ENCODE assay signal across 11 cellular contexts in genomic region chr13:112756967-112757758, GRCh38.
DNase-seq lines count a peak whose midpoint lies in the region; ATAC-seq and TF ChIP-seq lines count a peak whose summit lies in the region.
"Had no signal": no experiment of that assay in that cellular context is flagged by ENCODE, and none has a peak within 500 bp of the region (broad histone marks: within the 10 kb centered on the region; RNA-seq: fewer than 3 reads in every experiment).

No MANE protein-coding gene starts in this region.

- H3K36me3 ChIP-seq in subcutaneous abdominal adipose tissue (ENCODE audit: control insufficient read depth in 5 of 5, insufficient read depth in 5 of 5, low read length in 5 of 5) (peaks cover 0 to 2% (median 0%) of the 10 kb centered on the region in 5 donors), mesendoderm (ENCODE audit: control insufficient read depth, insufficient read depth, low read length) (no peaks in the 10 kb centered on the region)
- H3K36me3 ChIP-seq: breast epithelium, transverse colon had no signal

- POLR2A ChIA-PET in WTC11 (lab: Charles Lee) = no interaction called here

- H3K23ac ChIP-seq in mesendoderm (ENCODE audit: low read length) = no peak overlapping the region

- H3K4me3 ChIP-seq in subcutaneous abdominal adipose tissue (ENCODE audit: low read depth in 1 of 5, low read length in 5 of 5) (no peak overlapping the region), mesendoderm (ENCODE audit: low read length) (no peak overlapping the region)
- H3K4me3 ChIP-seq: breast epithelium, transverse colon had no signal

- CTCF ChIA-PET in WTC11 (lab: Charles Lee) = no interaction called here

- no peaks in the 10 kb centered on the region for H3K36me3 Mint-ChIP-seq in WTC11

- H3K79me2 ChIP-seq in mesendoderm (ENCODE audit: control insufficient read depth, insufficient read depth, low read length) = no peaks in the 10 kb centered on the region

- no peak overlapping the region for H3K9ac ChIP-seq in subcutaneous abdominal adipose tissue (ENCODE audit: low read length in 5 of 5)
- no peak overlapping the region for H3K9ac ChIP-seq in mesendoderm (ENCODE audit: low read length)

- no peak overlapping the region for H3K56ac ChIP-seq in mesendoderm (ENCODE audit: low read length)

- peak overlapping the region; percentile 63 for H3K27ac ChIP-seq in subcutaneous abdominal adipose tissue (ENCODE audit: low read depth, low read length)
- H3K27ac ChIP-seq in mesendoderm (ENCODE audit: low read depth, low read length) = no peak overlapping the region
- H3K27ac ChIP-seq: transverse colon had no signal

- peaks cover 48% of the 10 kb centered on the region for H3K4me1 Mint-ChIP-seq in WTC11

- H4K5ac ChIP-seq in mesendoderm (ENCODE audit: low read length) = no peak overlapping the region

- H3K9me3 ChIP-seq in subcutaneous abdominal adipose tissue (ENCODE audit: control insufficient read depth in 5 of 5, low read length in 5 of 5) = no peaks in the 10 kb centered on the region
- H3K9me3 ChIP-seq: breast epithelium, transverse colon had no signal

- no peak for ATAC-seq in WTC11
- peak; percentile 47 for ATAC-seq in left colon

- no peak overlapping the region for H2BK15ac ChIP-seq in mesendoderm (replicated peaks; ENCODE audit: low read depth)

- H3K27me3 ChIP-seq in subcutaneous abdominal adipose tissue (ENCODE audit: control insufficient read depth in 5 of 5, insufficient read depth in 4 of 5, low read length in 5 of 5) (peaks cover 0 to 3% (median 0%) of the 10 kb centered on the region in 5 donors), mesendoderm (ENCODE audit: insufficient read depth, low read length, poor library complexity) (no peaks in the 10 kb centered on the region)
- H3K27me3 ChIP-seq: breast epithelium, transverse colon had no signal

- DNase-seq in NCI-H1092 treated with DMSO at 0.1 percent for 48 hours (lab: John Stamatoyannopoulos, UW) = peak; percentile 92
- DNase-seq in WTC11 (ENCODE audit: low spot score) = no peak
- no peak for DNase-seq in left colon
- no peak for DNase-seq in mesendoderm
- no peak for DNase-seq in activated CD4-positive, alpha-beta T cell treated with anti-CD3 and anti-CD28 coated beads, Interleukin-2, amount 50 U/mL, for 4 hours
- no peak for DNase-seq in central memory CD4-positive, alpha-beta T cell
- DNase-seq: activated T-cell treated with anti-CD3 and anti-CD28 coated beads for 4 hours, Calu3, transverse colon had no signal

- H2BK5ac ChIP-seq in mesendoderm (ENCODE audit: low read length) = no peak overlapping the region

- H3K4me2 ChIP-seq in mesendoderm (ENCODE audit: low read length) = no peak overlapping the region

- no peak overlapping the region for H2AK5ac ChIP-seq in mesendoderm (ENCODE audit: low read length)

- intact Hi-C loops in left colon (cut with DNase I, micrococcal nuclease) = no loop called here

- no peaks in the 10 kb centered on the region for H3K27me3 Mint-ChIP-seq in WTC11 (ENCODE audit: low read depth)

- no peaks in the 10 kb centered on the region for H3K9me3 Mint-ChIP-seq in WTC11

- no CpG with 5 or more reads among the region's 16 CpGs for WGBS in mesendoderm (ENCODE audit: extremely low coverage, insufficient coverage, low lambda C conversion rate)

- peak overlapping the region; percentile 51; the same call in 1 of the 2 replicates for H3K27ac Mint-ChIP-seq in WTC11

- no peak overlapping the region for H3K4me3 Mint-ChIP-seq in WTC11

- no peak overlapping the region for H3K18ac ChIP-seq in mesendoderm (ENCODE audit: low read length)

- H3K4me1 ChIP-seq in subcutaneous abdominal adipose tissue (ENCODE audit: control insufficient read depth in 5 of 5, insufficient read depth in 5 of 5, low read length in 5 of 5) = peaks cover 0 to 10% (median 2%) of the 10 kb centered on the region in 5 donors
- no peaks in the 10 kb centered on the region for H3K4me1 ChIP-seq in mesendoderm (ENCODE audit: control insufficient read depth, low read depth, low read length)
- H3K4me1 ChIP-seq: breast epithelium had no signal

- H2BK120ac ChIP-seq in mesendoderm (ENCODE audit: low read depth, low read length) = no peak overlapping the region

- H3K4ac ChIP-seq in mesendoderm (ENCODE audit: low read depth, low read length) = no peak overlapping the region

- peaks cover 9% of the 10 kb centered on the region for H3K79me1 ChIP-seq in mesendoderm (ENCODE audit: low read length)

- no peak for TF ChIP-seq CTCF in WTC11 (IDR thresholded peaks at IDR 0.05)

- H4K8ac ChIP-seq in mesendoderm (ENCODE audit: low read depth, low read length) = no peak overlapping the region

TF ChIP-seq in WTC11, 78 proteins besides CTCF, POLR2A, EP300 and RAD21:
- TF ChIP-seq ARID4B (CRISPR knock-in tag; IDR thresholded peaks at IDR 0.05; ENCODE audit: borderline replicate concordance) = no peak
- TF ChIP-seq GABPB1 (CRISPR knock-in tag; IDR thresholded peaks at IDR 0.05) = peak; percentile 43; the same call in 1 of the 2 replicates
